In genomic region chr11:67054851-67055523, GRCh38 we compare ENCODE assay signal across 7 cellular contexts. TPM values are rescaled to one million over a fixed set of nuclear protein-coding genes. Genes with fewer than 3 reads are reported as not detected.
DNase-seq lines count a peak whose midpoint lies in the region; ATAC-seq and TF ChIP-seq lines count a peak whose summit lies in the region.

No MANE protein-coding gene starts in this region.

- no peaks in the 10 kb centered on the region for H4K20me1 ChIP-seq in GM23248 (ENCODE audit: insufficient read depth)

- no peaks in the 10 kb centered on the region for H3K79me2 ChIP-seq in GM23248 (ENCODE audit: insufficient read depth)

- H3K4me1 ChIP-seq in GM23248 (ENCODE audit: insufficient read depth), result peaks cover 20% of the 10 kb centered on the region
- H3K4me1 ChIP-seq in lower lobe of right lung, result peaks cover 30% of the 10 kb centered on the region

- H3K9me3 ChIP-seq in GM23248 (ENCODE audit: low read depth) (no peaks in the 10 kb centered on the region), lower lobe of right lung (no peaks in the 10 kb centered on the region)

- peak; percentile 69 to 80 for ATAC-seq in lower lobe of right lung
- no peak for ATAC-seq in HG03439 (IDR thresholded peaks at IDR 0.05; ENCODE audit: unreplicated experiment)
- ATAC-seq in HG03460 (IDR thresholded peaks at IDR 0.05; ENCODE audit: unreplicated experiment), result no peak

- H3K9me2 ChIP-seq in GM23248 (ENCODE audit: insufficient read depth), result no peaks in the 10 kb centered on the region

- peak overlapping the region; percentile 68 for H3K9ac ChIP-seq in GM23248

- H3K4me3 ChIP-seq in GM23248 (no peak overlapping the region), brain microvascular endothelial cell (ENCODE audit: low read depth, low read length) (no peak overlapping the region), lower lobe of right lung (no peak overlapping the region)

- peak; percentile 89 for DNase-seq in GM23248
- DNase-seq in NCI-H2227 (lab: John Stamatoyannopoulos, UW; ENCODE audit: unreplicated experiment), result peak; percentile 74
- DNase-seq in brain microvascular endothelial cell, result peak; percentile 93
- DNase-seq in lower lobe of right lung, result peak; percentile 78
- DNase-seq in occipital lobe (lab: John Stamatoyannopoulos, UW), result no peak

- no peak for TF ChIP-seq CTCF in brain microvascular endothelial cell (IDR thresholded peaks at IDR 0.05; ENCODE audit: low read depth, low read length, missing control alignments)
- no peak for TF ChIP-seq CTCF in lower lobe of right lung (IDR thresholded peaks at IDR 0.05)

- H3K27ac ChIP-seq in GM23248 (peak overlapping the region; percentile 35), brain microvascular endothelial cell (peak overlapping the region; percentile 87), lower lobe of right lung (peak overlapping the region; percentile 77)

- 61 to 64% methylated on average over 8 to 10 of the region's 10 CpGs for WGBS in GM23248 (ENCODE audit: low coverage in 1 of 2, low lambda C conversion rate in 2 of 2, missing lambda C conversion rate in 2 of 2), 2 experiments

- H3K4me2 ChIP-seq in GM23248 (ENCODE audit: unreplicated experiment), result peak overlapping the region; percentile 86

- no peak overlapping the region for H2AFZ ChIP-seq in GM23248

- H3K27me3 ChIP-seq in GM23248 (replicated peaks; ENCODE audit: insufficient read depth) (no peaks in the 10 kb centered on the region), brain microvascular endothelial cell (replicated peaks) (no peaks in the 10 kb centered on the region), lower lobe of right lung (ENCODE audit: low read depth) (peaks cover 10% of the 10 kb centered on the region)

- no peaks in the 10 kb centered on the region for H3K36me3 ChIP-seq in GM23248 (ENCODE audit: low read depth)
- H3K36me3 ChIP-seq in brain microvascular endothelial cell (replicated peaks), result no peaks in the 10 kb centered on the region
- H3K36me3 ChIP-seq in lower lobe of right lung, result no peaks in the 10 kb centered on the region

- in situ Hi-C loops in GM23248 (cut with MboI), result no loop called here
- in situ Hi-C loops in brain microvascular endothelial cell (cut with HindIII; ENCODE audit: low pct_ligation_motif_present, low sequenced_read_pairs), result no loop called here

- intact Hi-C loops in lower lobe of right lung (cut with DNase I), result no loop called here

- no peaks in the 10 kb centered on the region; the same call in 1 of the 2 replicates for H3F3A ChIP-seq in GM23248 (ENCODE audit: insufficient read depth)

RNA-seq across cellular contexts. Expression of gene RHOD, which starts 1.7 kb away (rescaled TPM):
- 14.2 and 28.7 TPM in 2 replicates for total RNA-seq in GM23248 (2014; rRNA removed; shearing (Covaris generic))
- polyA plus RNA-seq in GM23248 (2016; fragmentation: Nextera tagmentation; extraction: Ambion mirVana), result 32.3 and 33.2 TPM in 2 replicates
- total RNA-seq in lower lobe of right lung (12.2 TPM), occipital lobe (not detected)

RNA-seq across cellular contexts. Expression of gene SYT12, which starts 32.1 kb away (rescaled TPM):
- 2.8 and 3.3 TPM in 2 replicates for total RNA-seq in GM23248 (2014; rRNA removed; shearing (Covaris generic))
- polyA plus RNA-seq in GM23248 (2016; fragmentation: Nextera tagmentation; extraction: Ambion mirVana), result 0.75 and 1.9 TPM in 2 replicates
- total RNA-seq in lower lobe of right lung (not detected), occipital lobe (0.62 TPM)

Comparison
In these comparisons a context has a peak if more than half of its experiments do, and no peak if none do; other contexts are left out.
1. H3K27ac ChIP-seq: peak in every context shown above with its lines; median percentile 87 in brain microvascular endothelial cell; 77 in lower lobe of right lung; 35 in GM23248.
2. ATAC-seq: peak in lower lobe of right lung (2 of 2); none in HG03439 (single experiment) and HG03460 (single experiment).
3. RNA of gene RHOD, which starts 1.7 kb away (total RNA-seq): 14.2 to 28.7 TPM in GM23248 and 12.2 TPM in lower lobe of right lung (single experiment); not detected in occipital lobe (single experiment); every median in the first group is over 10 times any median in the second.